In genomic region chr10:1425886-1426285, GRCh38 we compare ENCODE assay signal across 12 cellular contexts.
DNase-seq lines count a peak whose midpoint lies in the region; ATAC-seq and TF ChIP-seq lines count a peak whose summit lies in the region.
"Had no signal": no experiment of that assay in that cellular context is flagged by ENCODE, and none has a peak within 500 bp of the region (broad histone marks: within the 10 kb centered on the region; RNA-seq: fewer than 3 reads in every experiment).

No MANE protein-coding gene starts in this region.

- H3K27ac ChIP-seq in trophoblast cell (ENCODE audit: low read depth, low read length) (no peak overlapping the region), aorta (ENCODE audit: low read depth in 1 of 2, low read length in 2 of 2) (no peak overlapping the region)
- H3K27ac ChIP-seq: testis had no signal

- no peak overlapping the region for H2BK5ac ChIP-seq in trophoblast cell (ENCODE audit: low read depth, low read length, poor library complexity)

- no peak overlapping the region for H3K14ac ChIP-seq in trophoblast cell (ENCODE audit: low read length)

- no peak overlapping the region for H3K23ac ChIP-seq in trophoblast cell (ENCODE audit: low read length)

- no peak overlapping the region for H2BK120ac ChIP-seq in trophoblast cell (ENCODE audit: insufficient read depth, low read length, poor library complexity)

- H2BK12ac ChIP-seq in trophoblast cell (ENCODE audit: low read length): no peak overlapping the region

- intact Hi-C loops in aorta (cut with DNase I): no loop called here

- H3K4me1 ChIP-seq in trophoblast cell (ENCODE audit: control insufficient read depth in 1 of 2, insufficient read depth in 2 of 2, low read length in 2 of 2) (no peaks in the 10 kb centered on the region), aorta (ENCODE audit: control insufficient read depth in 1 of 2, insufficient read depth in 2 of 2, low read length in 2 of 2) (no peaks in the 10 kb centered on the region)
- H3K4me1 ChIP-seq: testis had no signal

- H3K36me3 ChIP-seq in trophoblast cell (ENCODE audit: control insufficient read depth in 1 of 2, insufficient read depth in 2 of 2, low read length in 2 of 2): no peaks in the 10 kb centered on the region
- no peaks in the 10 kb centered on the region for H3K36me3 ChIP-seq in aorta (ENCODE audit: control insufficient read depth in 1 of 2, insufficient read depth in 2 of 2, low read length in 1 of 2)

- H3K9ac ChIP-seq in trophoblast cell (ENCODE audit: low read length): no peak overlapping the region

- no peak overlapping the region for H2AK5ac ChIP-seq in trophoblast cell (ENCODE audit: low read length)

- no peak overlapping the region for H3K4me2 ChIP-seq in trophoblast cell (ENCODE audit: low read length)

- no peak overlapping the region for H3K4me3 ChIP-seq in GM12864 (ENCODE audit: low read depth, low read length)
- H3K4me3 ChIP-seq in trophoblast cell (ENCODE audit: low read depth, low read length): no peak overlapping the region
- no peak overlapping the region for H3K4me3 ChIP-seq in aorta (ENCODE audit: low read length in 2 of 2)
- H3K4me3 ChIP-seq: testis had no signal

- H4K8ac ChIP-seq in trophoblast cell (ENCODE audit: low read depth, low read length): no peak overlapping the region

- no peak for TF ChIP-seq CTCF in GM12864 (IDR thresholded peaks at IDR 0.05; ENCODE audit: low read depth, low read length, missing control alignments)

- no peak overlapping the region for H4K12ac ChIP-seq in trophoblast cell (ENCODE audit: low read depth, low read length)

- H2AFZ ChIP-seq in trophoblast cell (ENCODE audit: insufficient read depth, low read length, poor library complexity): no peak overlapping the region

- no peak overlapping the region for H4K91ac ChIP-seq in trophoblast cell (ENCODE audit: low read depth, low read length)

- H3K9me3 ChIP-seq in trophoblast cell (ENCODE audit: insufficient read depth, low read depth, low read length): no peaks in the 10 kb centered on the region
- no peaks in the 10 kb centered on the region for H3K9me3 ChIP-seq in aorta (ENCODE audit: control insufficient read depth, low read length)
- H3K9me3 ChIP-seq: testis had no signal

- no peaks in the 10 kb centered on the region for H3K79me2 ChIP-seq in trophoblast cell (ENCODE audit: control insufficient read depth, insufficient read depth, low read length, poor library complexity)

- no CpG with 5 or more reads among the region's 7 CpGs for WGBS in trophoblast cell (ENCODE audit: extremely low coverage, insufficient coverage, insufficient read length)
- 59 to 61% methylated on average over 7 of the region's 7 CpGs for WGBS in aorta, 2 donors

- no peak overlapping the region for H3K4ac ChIP-seq in trophoblast cell (ENCODE audit: low read depth, low read length)

- no peak overlapping the region for H3K18ac ChIP-seq in trophoblast cell (ENCODE audit: low read length)

- DNase-seq in GM12864 (ENCODE audit: low read depth) (peak; percentile 29), NAMALWA (ENCODE audit: low spot score) (peak; percentile 21), trophoblast cell (no peak), aorta (no peak), COR-L47 (lab: John Stamatoyannopoulos, UW) (no peak), NCI-H2227 (lab: John Stamatoyannopoulos, UW; ENCODE audit: unreplicated experiment) (no peak)
- DNase-seq: activated CD4-positive, alpha-beta T cell treated with anti-CD3 and anti-CD28 coated beads, Interleukin-2, amount 10 ng/mL, durations not matched to agents 24 days and 14 days; NCI-H2029 treated with DMSO at 0.1 percent for 48 hours; SHP77 treated with DMSO at 0.1 percent for 48 hours; testis had no signal

- no peaks in the 10 kb centered on the region for H3K79me1 ChIP-seq in trophoblast cell (ENCODE audit: low read length)

- H3K27me3 ChIP-seq in trophoblast cell (ENCODE audit: insufficient read depth, low read length) (no peaks in the 10 kb centered on the region), aorta (ENCODE audit: control insufficient read depth in 1 of 2, insufficient read depth in 2 of 2, low read length in 1 of 2) (no peaks in the 10 kb centered on the region)
- H3K27me3 ChIP-seq: testis had no signal

- ATAC-seq in GM19438 (IDR thresholded peaks at IDR 0.05; ENCODE audit: low read depth, unreplicated experiment) (peak; percentile 80), HG02973 (IDR thresholded peaks at IDR 0.05; ENCODE audit: unreplicated experiment) (peak; percentile 48), aorta (ENCODE audit: low FRiP score) (no peak)

Comparison
In these comparisons a context has a peak if more than half of its experiments do, and no peak if none do; other contexts are left out.
1. DNase-seq: peak in GM12864 (single experiment) and NAMALWA (single experiment); none in trophoblast cell (0 of 2), aorta (0 of 2), COR-L47 (single experiment) and NCI-H2227 (single experiment).